1 cellular context compared by ENCODE assay signal in genomic region chr6:73653571-73654424, GRCh38.
TF ChIP-seq lines count a peak whose summit lies in the region.

A gene with protein sequence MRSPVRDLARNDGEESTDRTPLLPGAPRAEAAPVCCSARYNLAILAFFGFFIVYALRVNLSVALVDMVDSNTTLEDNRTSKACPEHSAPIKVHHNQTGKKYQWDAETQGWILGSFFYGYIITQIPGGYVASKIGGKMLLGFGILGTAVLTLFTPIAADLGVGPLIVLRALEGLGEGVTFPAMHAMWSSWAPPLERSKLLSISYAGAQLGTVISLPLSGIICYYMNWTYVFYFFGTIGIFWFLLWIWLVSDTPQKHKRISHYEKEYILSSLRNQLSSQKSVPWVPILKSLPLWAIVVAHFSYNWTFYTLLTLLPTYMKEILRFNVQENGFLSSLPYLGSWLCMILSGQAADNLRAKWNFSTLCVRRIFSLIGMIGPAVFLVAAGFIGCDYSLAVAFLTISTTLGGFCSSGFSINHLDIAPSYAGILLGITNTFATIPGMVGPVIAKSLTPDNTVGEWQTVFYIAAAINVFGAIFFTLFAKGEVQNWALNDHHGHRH (minus strand): TSS chr6:73653992. CDS start chr6:73653886, 106 bp downstream.

TF ChIP-seq in H1, 55 proteins besides CTCF, POLR2A, EP300 and RAD21:
- TF ChIP-seq PHF8 (conservative IDR thresholded peaks at IDR 0.05; ENCODE audit: low read depth, low read length) (peak; percentile 79), SP4 (IDR thresholded peaks at IDR 0.05; ENCODE audit: low read length) (peak; percentile 66; the same call in 1 of the 2 replicates), SP1 (IDR thresholded peaks at IDR 0.05; ENCODE audit: low read depth, low read length) (peak; percentile 69), CREB1 (IDR thresholded peaks at IDR 0.05) (peak; percentile 15; the same call in 1 of the 2 replicates), KDM4A (IDR thresholded peaks at IDR 0.05; ENCODE audit: low read depth, low read length, severe bottlenecking) (peak; percentile 87), YY1 (IDR thresholded peaks at IDR 0.05; ENCODE audit: low read depth, low read length) (peak; percentile 99), HDAC2 (IDR thresholded peaks at IDR 0.05; ENCODE audit: borderline replicate concordance in 1 of 2, low read depth in 2 of 2, low read length in 2 of 2) (0 out of 4 replicates have a peak, but pooled peaks of 1 of the 2 experiments have one; percentile 5), KDM1A (IDR thresholded peaks at IDR 0.05; ENCODE audit: borderline replicate concordance, low read length) (no peak), ASH2L (IDR thresholded peaks at IDR 0.05; ENCODE audit: low read length) (peak; percentile 59), TAF1 (IDR thresholded peaks at IDR 0.05; ENCODE audit: low read depth, low read length) (peak; percentile 77; the same call in 1 of the 2 replicates), SIX5 (IDR thresholded peaks at IDR 0.05; ENCODE audit: low read depth, low read length) (peak; percentile 26; the same call in 1 of the 2 replicates), CEBPB (IDR thresholded peaks at IDR 0.05; ENCODE audit: low read depth, low read length) (no peak), SP2 (IDR thresholded peaks at IDR 0.05; ENCODE audit: low read length) (no peak), MAX (IDR thresholded peaks at IDR 0.05) (peak; percentile 83), SIN3A (conservative IDR thresholded peaks at IDR 0.05 in 1 of 2, IDR thresholded peaks at IDR 0.05 in 1 of 2; ENCODE audit: low read depth in 1 of 2, low read length in 2 of 2) (peak in 1 of 2 experiments; percentile 30; a peak in 2 of 4 replicates), POLR2AphosphoS5 (IDR thresholded peaks at IDR 0.05; ENCODE audit: low read depth, low read length) (peak; percentile 87), TBP (IDR thresholded peaks at IDR 0.05; ENCODE audit: low read depth, low read length) (0 out of 2 replicates have a peak, but pooled peaks have one; percentile 39), RFX5 (IDR thresholded peaks at IDR 0.05; ENCODE audit: borderline replicate concordance, low read depth, low read length) (no peak), BCL11A (IDR thresholded peaks at IDR 0.05; ENCODE audit: low read depth in 2 of 2, low read length in 2 of 2) (no peak), HDAC6 (IDR thresholded peaks at IDR 0.05; ENCODE audit: low read depth, low read length) (no peak), EGR1 (IDR thresholded peaks at IDR 0.05; ENCODE audit: borderline replicate concordance, low read depth, low read length) (peak; percentile 68; the same call in 1 of the 2 replicates)
- TF ChIP-seq, protein P1, sequence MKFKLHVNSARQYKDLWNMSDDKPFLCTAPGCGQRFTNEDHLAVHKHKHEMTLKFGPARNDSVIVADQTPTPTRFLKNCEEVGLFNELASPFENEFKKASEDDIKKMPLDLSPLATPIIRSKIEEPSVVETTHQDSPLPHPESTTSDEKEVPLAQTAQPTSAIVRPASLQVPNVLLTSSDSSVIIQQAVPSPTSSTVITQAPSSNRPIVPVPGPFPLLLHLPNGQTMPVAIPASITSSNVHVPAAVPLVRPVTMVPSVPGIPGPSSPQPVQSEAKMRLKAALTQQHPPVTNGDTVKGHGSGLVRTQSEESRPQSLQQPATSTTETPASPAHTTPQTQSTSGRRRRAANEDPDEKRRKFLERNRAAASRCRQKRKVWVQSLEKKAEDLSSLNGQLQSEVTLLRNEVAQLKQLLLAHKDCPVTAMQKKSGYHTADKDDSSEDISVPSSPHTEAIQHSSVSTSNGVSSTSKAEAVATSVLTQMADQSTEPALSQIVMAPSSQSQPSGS (IDR thresholded peaks at IDR 0.05; ENCODE audit: low read length): no peak
- TF ChIP-seq, protein P2, sequence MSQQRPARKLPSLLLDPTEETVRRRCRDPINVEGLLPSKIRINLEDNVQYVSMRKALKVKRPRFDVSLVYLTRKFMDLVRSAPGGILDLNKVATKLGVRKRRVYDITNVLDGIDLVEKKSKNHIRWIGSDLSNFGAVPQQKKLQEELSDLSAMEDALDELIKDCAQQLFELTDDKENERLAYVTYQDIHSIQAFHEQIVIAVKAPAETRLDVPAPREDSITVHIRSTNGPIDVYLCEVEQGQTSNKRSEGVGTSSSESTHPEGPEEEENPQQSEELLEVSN (IDR thresholded peaks at IDR 0.05): peak; percentile 95
